Comparison of ENCODE assay signal across 8 cellular contexts in genomic region chr17:78168906-78169793, GRCh38. TPM values are rescaled to one million over a fixed set of nuclear protein-coding genes. Genes with fewer than 3 reads are reported as not detected.
DNase-seq lines count a peak whose midpoint lies in the region; ATAC-seq, FAIRE-seq and TF ChIP-seq lines count a peak whose summit lies in the region.

No MANE protein-coding gene starts in this region.

- no peaks in the 10 kb centered on the region for H3K9me3 ChIP-seq in Peyer's patch
- H3K9me3 ChIP-seq in pancreas = no peaks in the 10 kb centered on the region

- DNase-seq in Peyer's patch (peak; percentile 55 to 85 (median 85)), head of caudate nucleus (peak in 41 of 42 donors; percentile 49 to 85 (median 74)), pancreas (peak; percentile 62 to 90 (median 74)), GDM1 (lab: John Stamatoyannopoulos, UW) (no peak)
- DNase-seq in activated naive CD4-positive, alpha-beta T cell treated with anti-CD3 and anti-CD28 coated beads, Interleukin-2, amount 50 U/mL, for 16 hours = peak; percentile 69

- H3K27me3 ChIP-seq in Peyer's patch (no peaks in the 10 kb centered on the region), pancreas (no peaks in the 10 kb centered on the region)

- H3K4me3 ChIP-seq in GM12875 (ENCODE audit: low read depth, low read length) = peak overlapping the region; percentile 63
- peak overlapping the region; percentile 88 to 98 (median 92) for H3K4me3 ChIP-seq in Peyer's patch
- H3K4me3 ChIP-seq in pancreas = peak overlapping the region; percentile 69 to 82 (median 75)

- peak; percentile 32 for ATAC-seq in HG02852 (IDR thresholded peaks at IDR 0.05; ENCODE audit: unreplicated experiment)
- peak; percentile 36 to 61 (median 54) for ATAC-seq in pancreas
- no peak for ATAC-seq in GM18870 (IDR thresholded peaks at IDR 0.05; ENCODE audit: unreplicated experiment)

- H3K27ac ChIP-seq in Peyer's patch (peak overlapping the region; percentile 91 to 97 (median 95)), pancreas (peak overlapping the region; percentile 67 to 89 (median 84))

- WGBS in pancreas, 2 donors = 2 to 3% methylated on average over 7 to 38 of the region's 38 CpGs

- H3K4me1 ChIP-seq in Peyer's patch = peaks cover 7 to 54% (median 39%) of the 10 kb centered on the region in 4 donors
- peaks cover 8 to 36% (median 10%) of the 10 kb centered on the region in 3 donors for H3K4me1 ChIP-seq in pancreas

- H3K36me3 ChIP-seq in Peyer's patch (peaks cover 0 to 16% (median 0%) of the 10 kb centered on the region in 3 donors), pancreas (peaks cover 0 to 18% (median 12%) of the 10 kb centered on the region in 3 donors)

- no peak for TF ChIP-seq POLR2A in Peyer's patch (IDR thresholded peaks at IDR 0.05)

- TF ChIP-seq CTCF in GM12875 (IDR thresholded peaks at IDR 0.05; ENCODE audit: borderline replicate concordance, insufficient read depth, low read depth, low read length) = no peak
- no peak for TF ChIP-seq CTCF in Peyer's patch (IDR thresholded peaks at IDR 0.05)
- no peak for TF ChIP-seq CTCF in pancreas (IDR thresholded peaks at IDR 0.05)

- intact Hi-C loops in head of caudate nucleus (cut with DNase I) (no loop called here), pancreas (cut with DNase I) (no loop called here)

- no peak for FAIRE-seq in pancreas (lab: Jason Lieb, UNC)

RNA-seq across cellular contexts. Expression of gene SYNGR2, which starts 0.8 kb away (rescaled TPM):
- total RNA-seq in Peyer's patch = 10 to 100 TPM; 51.2 to 87.2 (median 77.3) TPM
- total RNA-seq in pancreas = 10 to 100 TPM; 52.3 to 93.8 (median 83.8) TPM
- 10 to 100 TPM; 89.1 to 94.2 TPM for polyA plus RNA-seq in pancreas

RNA-seq across cellular contexts. Expression of gene TK1, which starts 17.7 kb away (rescaled TPM):
- total RNA-seq in Peyer's patch (10 to 100 TPM in 2 of 4 donors, 1 to 10 TPM in 2; 6.2 to 46.2 (median 10.1) TPM), pancreas (1 to 10 TPM; 1.3 to 4.2 (median 3.2) TPM)
- polyA plus RNA-seq in pancreas = 1 to 10 TPM; 1.2 to 2.2 TPM

RNA-seq across cellular contexts. Expression of gene AFMID, which starts 18.0 kb away (rescaled TPM):
- total RNA-seq in Peyer's patch = 10 to 100 TPM; 28.2 to 98.2 (median 51.7) TPM
- 10 to 100 TPM; 30.7 to 40.9 (median 33.9) TPM for total RNA-seq in pancreas
- polyA plus RNA-seq in pancreas = 10 to 100 TPM; 32.1 to 53.7 TPM

RNA-seq across cellular contexts. Expression of gene C17orf99, which starts 23.0 kb away (rescaled TPM):
- total RNA-seq in Peyer's patch = 1 to 10 TPM in 1 of 4 donors, not detected in 3; 1.6 TPM
- total RNA-seq in pancreas = not detected
- not detected for polyA plus RNA-seq in pancreas

RNA-seq across cellular contexts. Expression of gene TMC8, which starts 38.6 kb away (rescaled TPM):
- total RNA-seq in Peyer's patch (10 to 100 TPM in 3 of 4 donors, 1 to 10 TPM in 1; 10.0 to 66.8 (median 22.5) TPM), pancreas (1 to 10 TPM in 5 of 6 donors, under 1 TPM in 1; 0.51 to 6.0 (median 2.2) TPM)
- polyA plus RNA-seq in pancreas = 1 to 10 TPM; 1.5 to 2.9 TPM
